ENCODE assay signal across 6 cellular contexts in genomic region chr19:48896191-48896720, GRCh38. TPM values are rescaled to one million over a fixed set of nuclear protein-coding genes. Genes with fewer than 3 reads are reported as not detected.
A peak's percentile ranks its signal among the peaks of the same experiment; 100 is the strongest.
DNase-seq lines count a peak whose midpoint lies in the region; ATAC-seq and TF ChIP-seq lines count a peak whose summit lies in the region.

No MANE protein-coding gene starts in this region.

- DNase-seq in EH (ENCODE audit: low read depth): peak; percentile 57
- DNase-seq in adipocyte (ENCODE audit: low read depth): peak; percentile 42
- peak; percentile 59 to 75 (median 67) for DNase-seq in mucosa of descending colon
- no peak for DNase-seq in NCI-H446 (lab: John Stamatoyannopoulos, UW)
- DNase-seq in DMS 273 treated with DMSO at 0.1 percent for 48 hours (lab: John Stamatoyannopoulos, UW): no peak
- DNase-seq in CD1c-positive myeloid dendritic cell (ENCODE audit: extremely low spot score): no peak

- H3K4me1 ChIP-seq in adipocyte (ENCODE audit: control insufficient read depth, insufficient read depth, low read length): peaks cover 8% of the 10 kb centered on the region
- peaks cover 4% of the 10 kb centered on the region for H3K4me1 ChIP-seq in mucosa of descending colon (ENCODE audit: low read depth)

- H3K27me3 ChIP-seq in adipocyte (replicated peaks; ENCODE audit: control insufficient read depth, insufficient read depth, low read length): peaks cover 8% of the 10 kb centered on the region

- intact Hi-C loops in mucosa of descending colon (cut with DNase I, micrococcal nuclease): no loop called here

- H3K9me3 ChIP-seq in adipocyte (ENCODE audit: control insufficient read depth, low read length): no peaks in the 10 kb centered on the region
- H3K9me3 ChIP-seq in mucosa of descending colon: no peaks in the 10 kb centered on the region

- H3K4me3 ChIP-seq in adipocyte (ENCODE audit: low read length) (peak overlapping the region; percentile 50), mucosa of descending colon (no peak overlapping the region)

- no peaks in the 10 kb centered on the region for H3K36me3 ChIP-seq in adipocyte (ENCODE audit: control insufficient read depth, insufficient read depth, low read length, severe bottlenecking)
- H3K36me3 ChIP-seq in mucosa of descending colon (ENCODE audit: low read depth): no peaks in the 10 kb centered on the region

- no peak for TF ChIP-seq CTCF in mucosa of descending colon (IDR thresholded peaks at IDR 0.05)

- peak overlapping the region; percentile 56 for H3K9ac ChIP-seq in adipocyte (ENCODE audit: low read length)

- ATAC-seq in mucosa of descending colon: peak; percentile 16

RNA-seq across cellular contexts. Expression of gene TULP2, which starts 2.3 kb away (rescaled TPM):
- under 1 TPM in 1 of 3 donors, not detected in 2; 0.32 TPM for total RNA-seq in mucosa of descending colon

RNA-seq across cellular contexts. Expression of gene NUCB1, which starts 3.9 kb away (rescaled TPM):
- 100 to 1,000 TPM; 171 to 219 (median 205) TPM for total RNA-seq in mucosa of descending colon

RNA-seq across cellular contexts. Expression of gene PPP1R15A, which starts 24.0 kb away (rescaled TPM):
- 10 to 100 TPM; 31.8 to 47.7 (median 44.6) TPM for total RNA-seq in mucosa of descending colon

RNA-seq across cellular contexts. Expression of gene PLEKHA4, which starts 27.8 kb away (rescaled TPM):
- 10 to 100 TPM in 2 of 3 donors, 1 to 10 TPM in 1; 4.6 to 30.2 (median 21.5) TPM for total RNA-seq in mucosa of descending colon

RNA-seq across cellular contexts. Expression of gene DHDH, which starts 37.2 kb away (rescaled TPM):
- total RNA-seq in mucosa of descending colon: under 1 TPM in 1 of 3 donors, not detected in 2; 0.52 TPM

Comparison
In these comparisons a context has a peak if more than half of its experiments do, and no peak if none do; other contexts are left out.
1. DNase-seq: peak in EH (single experiment), adipocyte (single experiment) and mucosa of descending colon (3 of 3); none in NCI-H446 (0 of 2), DMS 273 treated with DMSO at 0.1 percent for 48 hours (single experiment) and CD1c-positive myeloid dendritic cell (single experiment).